In the genomic region with DNA sequence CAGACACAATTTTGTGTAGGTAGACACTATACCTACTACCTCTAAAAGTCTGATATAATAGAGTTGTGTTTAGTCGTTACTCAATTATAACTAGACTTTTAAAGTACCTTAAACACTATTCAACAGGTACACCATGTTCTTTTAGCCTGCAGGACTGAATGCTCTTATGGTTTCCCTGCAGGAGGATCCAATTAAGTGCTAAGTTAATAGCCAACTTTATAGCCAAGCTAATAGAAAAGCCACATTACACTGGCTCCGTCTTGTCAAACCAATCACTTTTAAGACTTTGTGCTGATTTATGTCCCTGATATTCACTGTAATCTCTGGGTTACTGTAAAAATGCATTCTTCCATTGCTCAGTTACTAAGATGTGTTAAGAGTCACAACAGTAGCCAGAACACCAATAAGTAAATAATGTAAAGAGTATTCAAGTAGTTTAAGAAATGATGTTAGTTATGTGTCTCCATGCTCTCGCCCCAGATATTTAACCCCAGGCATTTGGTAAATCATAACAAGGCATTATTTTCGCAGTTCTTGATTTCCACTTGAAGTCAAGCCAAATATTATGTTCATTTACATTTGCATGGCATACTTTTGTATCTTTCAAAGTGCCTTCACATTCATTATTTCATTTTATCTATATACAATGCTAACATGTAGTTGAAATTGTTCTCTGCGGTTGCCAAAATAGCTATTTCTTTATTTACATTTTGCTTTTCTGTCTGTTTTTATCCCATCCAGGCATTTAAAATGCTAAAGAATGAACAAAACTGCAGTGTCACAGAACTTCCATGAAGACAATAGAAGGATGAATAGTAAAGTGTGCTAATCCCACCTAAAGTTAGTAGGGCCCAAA, we compare ENCODE assay signal across 18 cellular contexts.
"Had no signal": no experiment of that assay in that cellular context is flagged by ENCODE, and none has a peak within 500 bp of the region (broad histone marks: within the 10 kb centered on the region; RNA-seq: fewer than 3 reads in every experiment).

No MANE protein-coding gene starts in this region.

- H3K4me3 ChIP-seq: colonic mucosa, psoas muscle, testis, tibial nerve had no signal

- H3K27me3 Mint-ChIP-seq: stimulated activated naive B cell treated with anti-CD40 and anti-IgM and Interleukin-4, amounts not matched to agents 10 μg/mL and 1 μg/mL and 100 μg/mL, for 72 hours had no signal

- H3K36me3 ChIP-seq: colonic mucosa, neutrophil, tibial nerve had no signal

- H3K27me3 ChIP-seq: colonic mucosa, neutrophil, testis, tibial nerve had no signal

- H3K4me1 Mint-ChIP-seq: naive thymus-derived CD4-positive, alpha-beta T cell; stimulated activated naive B cell treated with anti-CD40 and anti-IgM and Interleukin-4, amounts not matched to agents 10 μg/mL and 1 μg/mL and 100 μg/mL, for 72 hours; stimulated activated naive CD8-positive, alpha-beta T cell treated with anti-CD3 and anti-CD28 coated beads, Interleukin-15, amount 100 ng/mL, for 72 hours had no signal

- H3K27ac Mint-ChIP-seq: endodermal cell; naive thymus-derived CD4-positive, alpha-beta T cell; stimulated activated naive B cell treated with anti-CD40 and anti-IgM and Interleukin-4, amounts not matched to agents 10 μg/mL and 1 μg/mL and 100 μg/mL, for 72 hours; stimulated activated naive CD8-positive, alpha-beta T cell treated with anti-CD3 and anti-CD28 coated beads, Interleukin-15, amount 100 ng/mL, for 72 hours had no signal

- H3K4me3 Mint-ChIP-seq: endodermal cell; naive thymus-derived CD4-positive, alpha-beta T cell; stimulated activated naive B cell treated with anti-CD40 and anti-IgM and Interleukin-4, amounts not matched to agents 10 μg/mL and 1 μg/mL and 100 μg/mL, for 72 hours; stimulated activated naive CD8-positive, alpha-beta T cell treated with anti-CD3 and anti-CD28 coated beads, Interleukin-15, amount 100 ng/mL, for 72 hours had no signal

- H3K27ac ChIP-seq: foreskin keratinocyte, neutrophil, psoas muscle, testis, tibial nerve had no signal

- H3K36me3 Mint-ChIP-seq: stimulated activated naive B cell treated with anti-CD40 and anti-IgM and Interleukin-4, amounts not matched to agents 10 μg/mL and 1 μg/mL and 100 μg/mL, for 72 hours had no signal

- DNase-seq: colonic mucosa; dermis blood vessel endothelial cell; effector CD4-positive, alpha-beta T cell; endodermal cell; erythroblast; foreskin keratinocyte; left colon; mesendoderm; naive thymus-derived CD4-positive, alpha-beta T cell; psoas muscle; stimulated activated CD4-positive, alpha-beta T cell treated with anti-CD3 and anti-CD28 coated beads, Interleukin-2, amount 100 ng/mL, for 24 hours; stimulated activated CD4-positive, alpha-beta T cell treated with anti-CD3 and anti-CD28 coated beads, Interleukin-4, amount 100 ng/mL, for 4 hours; stimulated activated naive B cell treated with anti-CD40 and anti-IgM and Interleukin-4, amounts not matched to agents 10 μg/mL and 1 μg/mL and 100 μg/mL, for 72 hours; stimulated activated naive CD8-positive, alpha-beta T cell treated with anti-CD3 and anti-CD28 coated beads, Interleukin-15, amount 100 ng/mL, for 72 hours; testis had no signal

- H3K9me3 ChIP-seq: colonic mucosa, neutrophil, psoas muscle, testis, tibial nerve had no signal

- H3K9me3 Mint-ChIP-seq: endodermal cell; stimulated activated naive B cell treated with anti-CD40 and anti-IgM and Interleukin-4, amounts not matched to agents 10 μg/mL and 1 μg/mL and 100 μg/mL, for 72 hours; stimulated activated naive CD8-positive, alpha-beta T cell treated with anti-CD3 and anti-CD28 coated beads, Interleukin-15, amount 100 ng/mL, for 72 hours had no signal

- ATAC-seq: foreskin keratinocyte; naive thymus-derived CD4-positive, alpha-beta T cell; psoas muscle; sciatic nerve; stimulated activated naive B cell treated with anti-CD40 and anti-IgM and Interleukin-4, amounts not matched to agents 10 μg/mL and 1 μg/mL and 100 μg/mL, for 72 hours; stimulated activated naive CD8-positive, alpha-beta T cell treated with anti-CD3 and anti-CD28 coated beads, Interleukin-15, amount 100 ng/mL, for 72 hours had no signal

- H3K4me1 ChIP-seq: foreskin keratinocyte, psoas muscle, testis, tibial nerve had no signal
